9 cellular contexts compared by ENCODE assay signal in the genomic region with DNA sequence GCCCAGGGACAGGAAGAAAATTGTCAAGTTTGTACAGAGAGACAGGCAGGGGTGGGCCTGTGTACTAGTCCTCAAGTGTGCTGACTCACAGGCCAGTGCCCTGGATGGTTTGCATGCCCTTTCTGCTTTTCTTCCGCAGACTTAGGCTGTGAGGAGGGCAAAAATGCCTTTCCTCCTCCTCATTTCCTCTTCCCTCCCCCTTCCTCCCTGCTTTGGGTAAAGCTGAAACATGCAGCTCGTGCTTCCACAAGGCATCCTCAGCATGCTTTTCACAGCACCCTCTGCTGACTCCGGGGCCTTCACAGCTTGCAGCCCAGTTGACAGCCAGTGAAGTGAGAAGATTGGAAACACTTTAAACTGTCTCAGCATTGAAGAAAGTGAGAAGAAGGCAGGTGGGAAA.
A peak's percentile ranks its signal among the peaks of the same experiment; 100 is the strongest.
DNase-seq lines count a peak whose midpoint lies in the region; ATAC-seq lines count a peak whose summit lies in the region.
"Had no signal": no experiment of that assay in that cellular context is flagged by ENCODE, and none has a peak within 500 bp of the region (broad histone marks: within the 10 kb centered on the region; RNA-seq: fewer than 3 reads in every experiment).

No MANE protein-coding gene starts in this region.

- DNase-seq in T1000 (lab: John Stamatoyannopoulos, UW) (peak; percentile 76), glomerular endothelial cell (ENCODE audit: extremely low read depth, low read depth, low spot score) (peak; percentile 66), pons (ENCODE audit: low spot score) (peak; percentile 45), NCI-H2196 treated with DMSO at 0.1 percent for 48 hours (lab: John Stamatoyannopoulos, UW; ENCODE audit: unreplicated experiment) (no peak), NCI-H1092 (lab: John Stamatoyannopoulos, UW) (no peak)
- DNase-seq in activated CD8-positive, alpha-beta memory T cell treated with anti-CD3 and anti-CD28 coated beads, Interleukin-2, amount 50 U/mL, for 48 hours: no peak
- DNase-seq: activated B cell treated with CpG ODN at 0.5 μM for 24 hours had no signal

- ATAC-seq in GM18868 (IDR thresholded peaks at IDR 0.05; ENCODE audit: unreplicated experiment) (peak; percentile 29), HG03025 (IDR thresholded peaks at IDR 0.05; ENCODE audit: low FRiP score, unreplicated experiment) (no peak)

Comparison
In these comparisons a context has a peak if more than half of its experiments do, and no peak if none do; other contexts are left out.
1. DNase-seq: peak in T1000 (single experiment), glomerular endothelial cell (single experiment) and pons (single experiment); none in activated CD8-positive, alpha-beta memory T cell treated with anti-CD3 and anti-CD28 coated beads, Interleukin-2, amount 50 U/mL, for 48 hours (single experiment), NCI-H2196 treated with DMSO at 0.1 percent for 48 hours (single experiment) and NCI-H1092 (single experiment).